8 cellular contexts compared by ENCODE assay signal in genomic region chr9:120712539-120713031, GRCh38. TPM values are rescaled to one million over a fixed set of nuclear protein-coding genes. Genes with fewer than 3 reads are reported as not detected.
DNase-seq lines count a peak whose midpoint lies in the region; ATAC-seq lines count a peak whose summit lies in the region.

No MANE protein-coding gene starts in this region.

- H3K4me3 ChIP-seq in subcutaneous abdominal adipose tissue (ENCODE audit: low read depth in 1 of 5, low read length in 5 of 5): peak overlapping the region; percentile 73 to 89 (median 77)

- H3K27me3 Mint-ChIP-seq in activated T-helper 17 cell treated with anti-CD3 and anti-CD28 coated beads, Interleukin-2, amount 50 U/mL, for 72 hours: no peaks in the 10 kb centered on the region

- no peaks in the 10 kb centered on the region for H3K9me3 Mint-ChIP-seq in activated T-helper 17 cell treated with anti-CD3 and anti-CD28 coated beads, Interleukin-2, amount 50 U/mL, for 72 hours

- no peaks in the 10 kb centered on the region for H3K36me3 Mint-ChIP-seq in activated T-helper 17 cell treated with anti-CD3 and anti-CD28 coated beads, Interleukin-2, amount 50 U/mL, for 72 hours (ENCODE audit: low read depth)

- intact Hi-C loops in left colon (cut with DNase I, micrococcal nuclease): no loop called here

- H3K9ac ChIP-seq in subcutaneous abdominal adipose tissue (ENCODE audit: low read length in 5 of 5): peak overlapping the region; percentile 44 to 86 (median 56)

- H3K27me3 ChIP-seq in subcutaneous abdominal adipose tissue (ENCODE audit: control insufficient read depth in 5 of 5, insufficient read depth in 4 of 5, low read length in 5 of 5): no peaks in the 10 kb centered on the region

- peak overlapping the region; percentile 86 for H3K27ac ChIP-seq in subcutaneous abdominal adipose tissue (ENCODE audit: low read depth, low read length)

- ATAC-seq in activated T-helper 17 cell treated with anti-CD3 and anti-CD28 coated beads, Interleukin-2, amount 50 U/mL, for 72 hours (replicated peaks): no peak
- ATAC-seq in left colon: peak; percentile 36
- no peak for ATAC-seq in HG03139 (IDR thresholded peaks at IDR 0.05; ENCODE audit: unreplicated experiment)

- H3K27ac Mint-ChIP-seq in activated T-helper 17 cell treated with anti-CD3 and anti-CD28 coated beads, Interleukin-2, amount 50 U/mL, for 72 hours: peak overlapping the region; percentile 79

- H3K36me3 ChIP-seq in subcutaneous abdominal adipose tissue (ENCODE audit: control insufficient read depth in 5 of 5, insufficient read depth in 5 of 5, low read length in 5 of 5): no peaks in the 10 kb centered on the region

- peaks cover 15% of the 10 kb centered on the region for H3K4me1 Mint-ChIP-seq in activated T-helper 17 cell treated with anti-CD3 and anti-CD28 coated beads, Interleukin-2, amount 50 U/mL, for 72 hours

- peaks cover 2 to 54% (median 45%) of the 10 kb centered on the region in 5 donors for H3K4me1 ChIP-seq in subcutaneous abdominal adipose tissue (ENCODE audit: control insufficient read depth in 5 of 5, insufficient read depth in 5 of 5, low read length in 5 of 5)

- DNase-seq in NCI-H82 (lab: John Stamatoyannopoulos, UW): peak; percentile 15
- no peak for DNase-seq in NCI-H82 treated with DMSO at 0.1 percent for 48 hours (lab: John Stamatoyannopoulos, UW; ENCODE audit: unreplicated experiment)
- no peak for DNase-seq in left colon
- no peak for DNase-seq in NCI-H2029 treated with DMSO at 0.1 percent for 48 hours (lab: John Stamatoyannopoulos, UW)
- DNase-seq in activated CD4-positive, CD25-positive, alpha-beta regulatory T cell (lab: John Stamatoyannopoulos, UW): no peak

- peak overlapping the region; percentile 91 for H3K4me3 Mint-ChIP-seq in activated T-helper 17 cell treated with anti-CD3 and anti-CD28 coated beads, Interleukin-2, amount 50 U/mL, for 72 hours

- no peaks in the 10 kb centered on the region for H3K9me3 ChIP-seq in subcutaneous abdominal adipose tissue (ENCODE audit: control insufficient read depth in 5 of 5, low read length in 5 of 5)

RNA-seq across cellular contexts. Expression of gene MEGF9, which starts 1.7 kb away (rescaled TPM):
- 1 to 10 TPM; 3.3 to 4.1 TPM for total RNA-seq in activated T-helper 17 cell treated with anti-CD3 and anti-CD28 coated beads, Interleukin-2, amount 50 U/mL, for 72 hours
- total RNA-seq in left colon: 10 to 100 TPM in 1 of 2 donors, 1 to 10 TPM in 1; 8.3 to 11.6 TPM
